9 cellular contexts compared by ENCODE assay signal in the genomic region with DNA sequence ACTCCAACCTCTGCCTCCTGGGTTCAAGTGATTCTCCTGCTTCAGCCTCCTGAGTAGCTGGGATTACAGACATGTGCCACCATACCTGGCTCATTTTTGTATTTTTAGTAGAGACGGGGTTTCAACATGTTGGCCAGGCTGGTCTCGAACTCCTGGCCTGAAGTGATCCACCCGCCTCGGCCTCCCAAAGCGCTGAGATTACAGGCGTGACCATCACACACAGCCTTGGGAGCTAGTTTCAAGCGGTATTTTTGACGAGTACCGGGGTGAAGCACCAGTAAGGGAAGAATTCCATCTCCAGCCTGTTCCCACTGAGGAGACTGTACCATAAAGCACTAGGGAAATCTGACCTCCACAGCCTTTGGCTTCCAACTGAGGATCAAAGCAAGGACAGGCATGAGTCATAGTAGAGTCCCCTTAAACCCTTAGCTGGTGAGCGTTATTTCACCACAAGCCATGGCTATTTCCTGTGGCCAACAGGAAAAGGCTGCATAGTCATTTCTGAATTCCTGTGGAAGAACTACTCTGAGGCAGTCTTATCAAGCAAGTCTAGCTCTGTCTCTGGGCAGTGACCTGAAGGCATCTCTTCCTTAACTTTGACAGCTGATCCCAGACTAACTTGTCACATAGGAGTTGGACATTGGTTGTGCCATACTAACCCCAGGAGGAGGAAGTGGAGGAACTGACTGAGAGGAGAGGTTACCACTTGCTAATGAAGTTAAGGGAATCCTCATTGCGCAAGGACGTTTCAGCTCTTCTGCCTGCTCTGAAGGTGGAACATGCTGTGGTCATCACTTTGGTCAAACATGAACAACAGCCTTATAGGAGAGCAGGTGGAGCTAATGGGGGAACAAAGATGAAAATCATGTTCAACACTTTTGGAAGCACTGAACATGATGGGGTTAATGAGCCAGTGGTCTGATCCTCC.
DNase-seq lines count a peak whose midpoint lies in the region; ATAC-seq and TF ChIP-seq lines count a peak whose summit lies in the region.
"Had no signal": no experiment of that assay in that cellular context is flagged by ENCODE, and none has a peak within 500 bp of the region (broad histone marks: within the 10 kb centered on the region; RNA-seq: fewer than 3 reads in every experiment).

No MANE protein-coding gene starts in this region.

- H3K27ac Mint-ChIP-seq in naive thymus-derived CD4-positive, alpha-beta T cell = peak overlapping the region in 2 of 9 donors; percentile 52 to 80
- peak overlapping the region in 1 of 7 donors; percentile 83 for H3K27ac Mint-ChIP-seq in CD4-positive, alpha-beta memory T cell

- H3K27me3 Mint-ChIP-seq in naive thymus-derived CD4-positive, alpha-beta T cell = peaks cover 0 to 8% (median 3%) of the 10 kb centered on the region in 5 donors
- peaks cover 0 to 7% of the 10 kb centered on the region in 2 donors for H3K27me3 Mint-ChIP-seq in CD4-positive, alpha-beta memory T cell

- H3K4me1 Mint-ChIP-seq in naive thymus-derived CD4-positive, alpha-beta T cell = peaks cover 4 to 36% (median 14%) of the 10 kb centered on the region in 7 donors
- H3K4me1 Mint-ChIP-seq in CD4-positive, alpha-beta memory T cell = peaks cover 6 to 17% (median 11%) of the 10 kb centered on the region in 4 donors

- H3K27ac ChIP-seq in KMS-11 (no peak overlapping the region), aorta (ENCODE audit: low read depth in 1 of 2, low read length in 2 of 2) (peak overlapping the region in 1 of 2 donors; percentile 52)
- H3K27ac ChIP-seq in naive thymus-derived CD4-positive, alpha-beta T cell (ENCODE audit: low read depth, low read length) = no peak overlapping the region
- H3K27ac ChIP-seq in CD4-positive, alpha-beta memory T cell (ENCODE audit: low read depth, low read length) = no peak overlapping the region
- H3K27ac ChIP-seq: neutrophil had no signal

- H3K4me2 ChIP-seq in KMS-11 = peak overlapping the region; percentile 50

- POLR2A ChIA-PET in naive thymus-derived CD4-positive, alpha-beta T cell (lab: Charles Lee) = no interaction called here
- POLR2A ChIA-PET in CD4-positive, alpha-beta memory T cell (lab: Charles Lee; ENCODE audit: partially characterized antibody) = no interaction called here

- no peaks in the 10 kb centered on the region for H3K9me3 ChIP-seq in naive thymus-derived CD4-positive, alpha-beta T cell (ENCODE audit: control insufficient read depth in 2 of 3, low read length in 3 of 3)
- H3K9me3 ChIP-seq in aorta (ENCODE audit: control insufficient read depth, low read length) = no peaks in the 10 kb centered on the region
- no peaks in the 10 kb centered on the region for H3K9me3 ChIP-seq in CD4-positive, alpha-beta memory T cell (ENCODE audit: control insufficient read depth in 1 of 2, low read length in 2 of 2)
- H3K9me3 ChIP-seq: neutrophil had no signal

- no peak overlapping the region for H3K9ac ChIP-seq in KMS-11

- peaks cover 0 to 2% (median 0%) of the 10 kb centered on the region in 11 donors for H3K9me3 Mint-ChIP-seq in naive thymus-derived CD4-positive, alpha-beta T cell
- H3K9me3 Mint-ChIP-seq in CD4-positive, alpha-beta memory T cell = no peaks in the 10 kb centered on the region

- no peaks in the 10 kb centered on the region for H3K36me3 ChIP-seq in KMS-11 (ENCODE audit: insufficient read depth)
- H3K36me3 ChIP-seq in naive thymus-derived CD4-positive, alpha-beta T cell (ENCODE audit: control insufficient read depth in 2 of 3, insufficient read depth in 3 of 3, low read length in 3 of 3) = no peaks in the 10 kb centered on the region
- no peaks in the 10 kb centered on the region for H3K36me3 ChIP-seq in aorta (ENCODE audit: control insufficient read depth in 1 of 2, insufficient read depth in 2 of 2, low read length in 1 of 2)
- H3K36me3 ChIP-seq in CD4-positive, alpha-beta memory T cell (ENCODE audit: insufficient read depth, low read length) = no peaks in the 10 kb centered on the region
- H3K36me3 ChIP-seq: neutrophil had no signal

- H2AFZ ChIP-seq in KMS-11 (ENCODE audit: low read depth) = peak overlapping the region; percentile 45; the same call in 1 of the 2 replicates

- H3K4me1 ChIP-seq in KMS-11 (ENCODE audit: low read depth, poor library complexity, severe bottlenecking) (peaks cover 38% of the 10 kb centered on the region), aorta (ENCODE audit: control insufficient read depth in 1 of 2, insufficient read depth in 2 of 2, low read length in 2 of 2) (no peaks in the 10 kb centered on the region)
- H3K4me1 ChIP-seq in naive thymus-derived CD4-positive, alpha-beta T cell (ENCODE audit: control insufficient read depth in 2 of 2, insufficient read depth in 2 of 2, low read length in 2 of 2) = no peaks in the 10 kb centered on the region
- peaks cover 1% of the 10 kb centered on the region for H3K4me1 ChIP-seq in CD4-positive, alpha-beta memory T cell (ENCODE audit: insufficient read depth, low read length)

- H4K20me1 ChIP-seq in KMS-11 (ENCODE audit: insufficient read depth) = no peaks in the 10 kb centered on the region

- H3K4me3 ChIP-seq in KMS-11 (IDR thresholded peaks at IDR 0.05; ENCODE audit: insufficient read depth, low read depth, low read length) (no peak overlapping the region), aorta (ENCODE audit: low read length in 2 of 2) (no peak overlapping the region)
- no peak overlapping the region for H3K4me3 ChIP-seq in naive thymus-derived CD4-positive, alpha-beta T cell (ENCODE audit: low read length)
- H3K4me3 ChIP-seq in CD4-positive, alpha-beta memory T cell (ENCODE audit: low read length in 2 of 2) = no peak overlapping the region

- H3K36me3 Mint-ChIP-seq in naive thymus-derived CD4-positive, alpha-beta T cell = peaks cover 0 to 3% (median 0%) of the 10 kb centered on the region in 5 donors
- H3K36me3 Mint-ChIP-seq in CD4-positive, alpha-beta memory T cell = no peaks in the 10 kb centered on the region

- TF ChIP-seq CTCF in KMS-11 (conservative IDR thresholded peaks at IDR 0.05; ENCODE audit: low read depth, low read length) = no peak

- CTCF ChIA-PET in naive thymus-derived CD4-positive, alpha-beta T cell (lab: Charles Lee) = no interaction called here
- CTCF ChIA-PET in CD4-positive, alpha-beta memory T cell (lab: Charles Lee; ENCODE audit: partially characterized antibody) = no interaction called here

- ATAC-seq in naive thymus-derived CD4-positive, alpha-beta T cell = peak; percentile 58
- ATAC-seq in aorta (ENCODE audit: low FRiP score) = no peak

- H3K79me2 ChIP-seq in KMS-11 (ENCODE audit: insufficient read depth, low read depth) = no peaks in the 10 kb centered on the region

- 78 to 86% methylated on average over 12 of the region's 12 CpGs for WGBS in aorta, 2 donors

- peak overlapping the region in 1 of 10 donors; percentile 36 for H3K4me3 Mint-ChIP-seq in naive thymus-derived CD4-positive, alpha-beta T cell
- H3K4me3 Mint-ChIP-seq in CD4-positive, alpha-beta memory T cell = no peak overlapping the region

- H3K27me3 ChIP-seq in KMS-11 (ENCODE audit: insufficient read depth, low read depth) (no peaks in the 10 kb centered on the region), aorta (ENCODE audit: control insufficient read depth in 1 of 2, insufficient read depth in 2 of 2, low read length in 1 of 2) (no peaks in the 10 kb centered on the region)
- H3K27me3 ChIP-seq in naive thymus-derived CD4-positive, alpha-beta T cell (ENCODE audit: control insufficient read depth in 2 of 2, insufficient read depth in 2 of 2, low read length in 2 of 2) = no peaks in the 10 kb centered on the region
- H3K27me3 ChIP-seq in CD4-positive, alpha-beta memory T cell (ENCODE audit: insufficient read depth, low read length) = no peaks in the 10 kb centered on the region
- H3K27me3 ChIP-seq: neutrophil had no signal

- peak; percentile 77 for DNase-seq in GM04504 (ENCODE audit: low read depth)
- peak; percentile 46 for DNase-seq in amniotic stem cell (lab: John Stamatoyannopoulos, UW)
- no peak for DNase-seq in naive thymus-derived CD4-positive, alpha-beta T cell
- no peak for DNase-seq in aorta
- no peak for DNase-seq in amygdala (lab: John Stamatoyannopoulos, UW)
- no peak for DNase-seq in CD4-positive, alpha-beta memory T cell
- DNase-seq in GM19238 (ENCODE audit: insufficient read length, low spot score) = no peak

- intact Hi-C loops in naive thymus-derived CD4-positive, alpha-beta T cell (cut with micrococcal nuclease) = loop anchor here in 1 of 2 donors (2.0 to 5.0 kb wide), 2 partner anchors 143 to 368 kb away; no protein-coding TSS in a partner anchor
- intact Hi-C loops in aorta (cut with DNase I) = no loop called here
- intact Hi-C loops in CD4-positive, alpha-beta memory T cell (cut with micrococcal nuclease) = no loop called here

Comparison
In these comparisons a context has a peak if more than half of its experiments do, and no peak if none do; other contexts are left out.
1. DNase-seq: peak in GM04504 (single experiment) and amniotic stem cell (single experiment); none in naive thymus-derived CD4-positive, alpha-beta T cell (0 of 9), aorta (0 of 2), amygdala (0 of 56), CD4-positive, alpha-beta memory T cell (0 of 5) and GM19238 (single experiment).